25 cellular contexts compared by ENCODE assay signal in genomic region chr2:136505462-136505861, GRCh38.
"Had no signal": no experiment of that assay in that cellular context is flagged by ENCODE, and none has a peak within 500 bp of the region (broad histone marks: within the 10 kb centered on the region; RNA-seq: fewer than 3 reads in every experiment).

No MANE protein-coding gene starts in this region.

- H3K4me1 Mint-ChIP-seq: activated B cell treated with CpG ODN at 0.5 μM for 24 hours; activated CD4-positive, alpha-beta T cell treated with anti-CD3 and anti-CD28 coated beads, Interleukin-2, amount 10 ng/mL, durations not matched to agents 24 days and 14 days; activated CD8-positive, alpha-beta memory T cell treated with anti-CD3 and anti-CD28 coated beads, Interleukin-2, amount 10 ng/mL, durations not matched to agents 7 days and 5 days; T-helper 17 cell had no signal

- H3K9me3 Mint-ChIP-seq: activated B cell treated with CpG ODN at 0.5 μM for 24 hours; activated CD4-positive, alpha-beta T cell treated with anti-CD3 and anti-CD28 coated beads, Interleukin-2, amount 10 ng/mL, durations not matched to agents 24 days and 14 days; activated naive CD4-positive, alpha-beta T cell treated with anti-CD3 and anti-CD28 coated beads, Interleukin-2, amount 50 U/mL, for 72 hours; activated T-cell treated with anti-CD3 and anti-CD28 coated beads, Interleukin-2, amount 50 U/mL, for 24 hours had no signal

- H3K36me3 ChIP-seq: brain microvascular endothelial cell, cardiac muscle cell had no signal

- H3K36me3 Mint-ChIP-seq: activated CD8-positive, alpha-beta memory T cell treated with anti-CD3 and anti-CD28 coated beads, Interleukin-2, amount 10 ng/mL, durations not matched to agents 7 days and 5 days; activated naive CD4-positive, alpha-beta T cell treated with anti-CD3 and anti-CD28 coated beads, Interleukin-2, amount 50 U/mL, for 72 hours had no signal

- H3K27ac Mint-ChIP-seq: activated B cell treated with CpG ODN at 0.5 μM for 24 hours; activated CD4-positive, alpha-beta T cell treated with anti-CD3 and anti-CD28 coated beads, Interleukin-2, amount 10 ng/mL, durations not matched to agents 24 days and 14 days; activated CD8-positive, alpha-beta memory T cell treated with anti-CD3 and anti-CD28 coated beads, Interleukin-2, amount 10 ng/mL, durations not matched to agents 7 days and 5 days; activated naive CD4-positive, alpha-beta T cell treated with anti-CD3 and anti-CD28 coated beads, Interleukin-2, amount 50 U/mL, for 72 hours; activated T-cell treated with anti-CD3 and anti-CD28 coated beads, Interleukin-2, amount 50 U/mL, for 24 hours; T-helper 17 cell had no signal

- H3K27me3 ChIP-seq: brain microvascular endothelial cell had no signal

- DNase-seq: activated B cell treated with CpG ODN at 0.5 μM for 24 hours; activated CD4-positive, alpha-beta T cell treated with anti-CD3 and anti-CD28 coated beads for 1 hour; activated CD4-positive, alpha-beta T cell treated with anti-CD3 and anti-CD28 coated beads, Interleukin-2, amount 10 ng/mL, durations not matched to agents 24 days and 14 days; activated CD4-positive, alpha-beta T cell treated with anti-CD3 and anti-CD28 coated beads, Interleukin-2, amount 50 U/mL, for 48 hours; activated CD8-positive, alpha-beta memory T cell treated with anti-CD3 and anti-CD28 coated beads, Interleukin-2, amount 10 ng/mL, durations not matched to agents 7 days and 5 days; activated effector memory CD4-positive, alpha-beta T cell treated with anti-CD3 and anti-CD28 coated beads, Interleukin-2, amount 50 U/mL, for 16 hours; activated naive CD4-positive, alpha-beta T cell treated with Interleukin-2 at 50 U/mL for 16 hours; activated T-cell treated with anti-CD3 and anti-CD28 coated beads, Interleukin-2, amount 50 U/mL, for 24 hours; amygdala; brain microvascular endothelial cell; cerebellar nuclear complex; Kasumi-1; NCI-H1048; NCI-H146; NCI-H187 treated with DMSO at 0.1 percent for 48 hours; NCI-H2171; NCI-H2227 treated with DMSO at 0.1 percent for 48 hours; NCI-H446 treated with DMSO at 0.1 percent for 48 hours; NCI-H524 treated with DMSO at 0.1 percent for 48 hours; NCI-H748 treated with DMSO at 0.1 percent for 48 hours; SIG-M5; T-helper 17 cell; T-helper 9 cell had no signal

- H3K4me3 Mint-ChIP-seq: activated B cell treated with CpG ODN at 0.5 μM for 24 hours; activated CD4-positive, alpha-beta T cell treated with anti-CD3 and anti-CD28 coated beads, Interleukin-2, amount 10 ng/mL, durations not matched to agents 24 days and 14 days; activated CD8-positive, alpha-beta memory T cell treated with anti-CD3 and anti-CD28 coated beads, Interleukin-2, amount 10 ng/mL, durations not matched to agents 7 days and 5 days; activated T-cell treated with anti-CD3 and anti-CD28 coated beads, Interleukin-2, amount 50 U/mL, for 24 hours; T-helper 17 cell had no signal

- H3K4me3 ChIP-seq: cardiac muscle cell had no signal

- ATAC-seq: activated CD8-positive, alpha-beta memory T cell treated with anti-CD3 and anti-CD28 coated beads, Interleukin-2, amount 10 ng/mL, durations not matched to agents 7 days and 5 days; activated naive CD4-positive, alpha-beta T cell treated with anti-CD3 and anti-CD28 coated beads, Interleukin-2, amount 50 U/mL, for 72 hours; T-helper 17 cell had no signal

- H3K27ac ChIP-seq: brain microvascular endothelial cell, cardiac muscle cell had no signal
